In the genomic region with DNA sequence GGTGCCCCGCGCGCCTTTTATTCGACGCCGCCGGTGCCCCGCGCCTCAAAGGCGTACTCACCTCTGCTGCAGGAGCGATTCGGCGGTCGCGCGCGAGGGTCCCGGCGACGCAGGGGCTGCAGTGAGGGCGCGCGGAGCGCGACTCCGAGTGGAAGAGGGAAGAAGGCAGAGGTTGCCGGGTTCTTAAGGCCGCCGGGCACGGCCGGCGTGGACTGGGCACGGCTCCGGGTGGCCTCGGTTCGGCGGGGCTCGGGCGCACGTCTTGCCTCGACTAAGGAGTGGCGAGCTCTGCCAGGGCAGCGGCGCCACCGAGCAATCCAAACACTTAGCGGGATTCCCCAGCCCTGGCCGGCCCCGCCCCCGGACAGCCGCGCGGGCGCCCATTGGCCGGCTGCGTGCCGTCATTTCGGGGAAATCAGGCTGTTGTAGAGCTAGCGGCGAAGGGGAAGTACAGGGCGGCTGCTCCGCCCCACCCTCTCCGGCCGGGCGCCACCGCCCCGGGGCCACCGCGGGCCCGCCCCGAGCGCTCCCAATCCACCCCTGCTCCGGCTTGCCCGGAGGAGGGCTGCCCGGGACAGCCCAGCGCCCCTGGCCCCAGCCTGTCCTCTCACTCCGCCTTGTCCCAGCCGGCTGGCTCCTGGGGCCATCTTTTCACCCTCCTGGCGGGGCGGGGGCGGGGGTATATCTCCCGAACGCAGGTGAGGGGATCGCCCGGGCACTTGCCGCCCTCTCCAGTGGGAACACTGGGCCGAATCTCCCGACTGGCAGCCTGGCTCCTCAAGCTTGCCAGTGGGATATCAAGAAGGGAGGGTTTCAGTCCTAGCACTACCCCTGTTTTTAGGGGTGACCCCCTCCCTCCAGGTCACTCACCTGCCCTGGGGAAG, we compare ENCODE assay signal across 8 cellular contexts. TPM values are rescaled to one million over a fixed set of nuclear protein-coding genes. Genes with fewer than 3 reads are reported as not detected.
DNase-seq lines count a peak whose midpoint lies in the region; ATAC-seq lines count a peak whose summit lies in the region.

IRF1 (minus strand) TSS at position 290 of the 884 bp plus-strand sequence. CDS start 1,295 bp downstream, outside the sequence.

- ATAC-seq in naive thymus-derived CD4-positive, alpha-beta T cell, result peak; percentile 89

- H3K4me2 ChIP-seq in GM23248 (ENCODE audit: unreplicated experiment), result peak within 1 kb of the TSS; percentile 86

- H3K9me2 ChIP-seq in GM23248 (ENCODE audit: insufficient read depth), result no peaks in the 10 kb centered on the region

- H3K27me3 Mint-ChIP-seq in activated T-helper 1 cell treated with anti-CD3 and anti-CD28 coated beads, Interleukin-12 subunit alpha, Interleukin-12 subunit beta, Interleukin-2, Interleukin-4 antibody, amounts not matched to agents 30 ng/mL and 10 ng/mL and 1 ng/mL, durations not matched to agents 14 hours and 24 hours and 36 hours (ENCODE audit: insufficient read depth), result no peaks in the 10 kb centered on the region
- peaks cover 0 to 2% (median 0%) of the 10 kb centered on the region in 5 donors for H3K27me3 Mint-ChIP-seq in naive thymus-derived CD4-positive, alpha-beta T cell

- H3K27ac Mint-ChIP-seq in activated T-helper 1 cell treated with anti-CD3 and anti-CD28 coated beads, Interleukin-12 subunit alpha, Interleukin-12 subunit beta, Interleukin-2, Interleukin-4 antibody, amounts not matched to agents 30 ng/mL and 10 ng/mL and 1 ng/mL, durations not matched to agents 14 hours and 24 hours and 36 hours, result peak within 1 kb of the TSS; percentile 95
- H3K27ac Mint-ChIP-seq in naive thymus-derived CD4-positive, alpha-beta T cell, result peak within 1 kb of the TSS; percentile 93 to 99 (median 96)

- H2AFZ ChIP-seq in GM23248, result peak within 1 kb of the TSS; percentile 73

- peak within 1 kb of the TSS; percentile 92 for H3K9ac ChIP-seq in GM23248

- CTCF ChIA-PET in naive thymus-derived CD4-positive, alpha-beta T cell (lab: Charles Lee), result interaction anchor here (1.0 to 6.6 kb wide), 19 partner anchors 11 to 392 kb away, joined by 3 to 46 read pairs (median 12); no protein-coding TSS in a partner anchor

- intact Hi-C loops in activated T-helper 1 cell treated with anti-CD3 and anti-CD28 coated beads, Interleukin-12 subunit alpha, Interleukin-12 subunit beta, Interleukin-2, Interleukin-4 antibody, amounts not matched to agents 30 ng/mL and 10 ng/mL and 1 ng/mL, durations not matched to agents 14 hours and 24 hours and 36 hours (cut with micrococcal nuclease), result loop anchor here (1.0 to 5.0 kb wide), 7 partner anchors 32 to 1737 kb away; partner anchors contain the start of genes AFF4, PPP2CA and RAPGEF6
- intact Hi-C loops in naive thymus-derived CD4-positive, alpha-beta T cell (cut with micrococcal nuclease), result loop anchor here (1.0 to 10.0 kb wide), 21 partner anchors 10 to 1884 kb away; partner anchors contain the start of genes AFF4 (in 1 of the 2), GDF9 (in 1 of the 2), HSPA4 (in 1 of the 2) and IL3 (in 1 of the 2)

- DNase-seq in EH (ENCODE audit: low read depth) (peak; percentile 97), GM23248 (peak; percentile 98), Kasumi-1 (lab: John Stamatoyannopoulos, UW) (peak; percentile 90 to 94), RPMI7951 (ENCODE audit: low read depth) (peak; percentile 95), fibroblast of gingiva (ENCODE audit: low read depth) (peak; percentile 98)
- peak; percentile 99 for DNase-seq in activated T-helper 1 cell treated with anti-CD3 and anti-CD28 coated beads, Interleukin-12 subunit alpha, Interleukin-12 subunit beta, Interleukin-2, Interleukin-4 antibody, amounts not matched to agents 30 ng/mL and 10 ng/mL and 1 ng/mL, durations not matched to agents 14 hours and 24 hours and 36 hours (ENCODE audit: low spot score)
- peak; percentile 97 to 100 (median 99) for DNase-seq in naive thymus-derived CD4-positive, alpha-beta T cell
- peak; percentile 96 to 98 (median 97) for DNase-seq in stimulated activated naive CD4-positive, alpha-beta T cell (lab: John Stamatoyannopoulos, UW)

- H3K27me3 ChIP-seq in GM23248 (replicated peaks; ENCODE audit: insufficient read depth), result no peaks in the 10 kb centered on the region
- H3K27me3 ChIP-seq in naive thymus-derived CD4-positive, alpha-beta T cell (ENCODE audit: control insufficient read depth in 2 of 2, insufficient read depth in 2 of 2, low read length in 2 of 2), result no peaks in the 10 kb centered on the region

- peaks cover 6% of the 10 kb centered on the region; the same call in 1 of the 2 replicates for H3F3A ChIP-seq in GM23248 (ENCODE audit: insufficient read depth)

- peaks cover 29% of the 10 kb centered on the region for H3K79me2 ChIP-seq in GM23248 (ENCODE audit: insufficient read depth)

- H3K4me1 Mint-ChIP-seq in activated T-helper 1 cell treated with anti-CD3 and anti-CD28 coated beads, Interleukin-12 subunit alpha, Interleukin-12 subunit beta, Interleukin-2, Interleukin-4 antibody, amounts not matched to agents 30 ng/mL and 10 ng/mL and 1 ng/mL, durations not matched to agents 14 hours and 24 hours and 36 hours (ENCODE audit: low read depth), result peaks cover 76% of the 10 kb centered on the region
- H3K4me1 Mint-ChIP-seq in naive thymus-derived CD4-positive, alpha-beta T cell, result peaks cover 52 to 78% (median 71%) of the 10 kb centered on the region in 7 donors

- H3K4me3 Mint-ChIP-seq in activated T-helper 1 cell treated with anti-CD3 and anti-CD28 coated beads, Interleukin-12 subunit alpha, Interleukin-12 subunit beta, Interleukin-2, Interleukin-4 antibody, amounts not matched to agents 30 ng/mL and 10 ng/mL and 1 ng/mL, durations not matched to agents 14 hours and 24 hours and 36 hours, result peak within 1 kb of the TSS; percentile 99
- H3K4me3 Mint-ChIP-seq in naive thymus-derived CD4-positive, alpha-beta T cell, result peak within 1 kb of the TSS; percentile 92 to 98 (median 95)

- H3K9me3 ChIP-seq in GM23248 (ENCODE audit: low read depth), result no peaks in the 10 kb centered on the region
- H3K9me3 ChIP-seq in naive thymus-derived CD4-positive, alpha-beta T cell (ENCODE audit: control insufficient read depth in 2 of 3, low read length in 3 of 3), result no peaks in the 10 kb centered on the region

- peaks cover 8% of the 10 kb centered on the region for H3K4me1 ChIP-seq in GM23248 (ENCODE audit: insufficient read depth)
- peaks cover 59 to 65% of the 10 kb centered on the region in 2 donors for H3K4me1 ChIP-seq in naive thymus-derived CD4-positive, alpha-beta T cell (ENCODE audit: control insufficient read depth in 2 of 2, insufficient read depth in 2 of 2, low read length in 2 of 2)

- POLR2A ChIA-PET in naive thymus-derived CD4-positive, alpha-beta T cell (lab: Charles Lee), result interaction anchor here (0.7 to 17.6 kb wide), 23 partner anchors 8 to 257 kb away, joined by 3 to 268 read pairs (median 37); partner anchors contain the start of genes CCNI2 and SLC22A5

- H4K20me1 ChIP-seq in GM23248 (ENCODE audit: insufficient read depth), result peaks cover 7% of the 10 kb centered on the region; the same call in 1 of the 2 replicates

- WGBS in GM23248 (ENCODE audit: low coverage in 1 of 2, low lambda C conversion rate in 2 of 2, missing lambda C conversion rate in 2 of 2), 2 experiments, result 0 to 1% methylated on average over 54 to 57 of the region's 87 CpGs

- peaks cover 15% of the 10 kb centered on the region for H3K36me3 ChIP-seq in GM23248 (ENCODE audit: low read depth)
- H3K36me3 ChIP-seq in naive thymus-derived CD4-positive, alpha-beta T cell (ENCODE audit: control insufficient read depth in 2 of 3, insufficient read depth in 3 of 3, low read length in 3 of 3), result peaks cover 31 to 47% (median 41%) of the 10 kb centered on the region in 3 experiments

- no peaks in the 10 kb centered on the region for H3K9me3 Mint-ChIP-seq in activated T-helper 1 cell treated with anti-CD3 and anti-CD28 coated beads, Interleukin-12 subunit alpha, Interleukin-12 subunit beta, Interleukin-2, Interleukin-4 antibody, amounts not matched to agents 30 ng/mL and 10 ng/mL and 1 ng/mL, durations not matched to agents 14 hours and 24 hours and 36 hours
- peaks cover 0 to 2% (median 0%) of the 10 kb centered on the region in 11 donors for H3K9me3 Mint-ChIP-seq in naive thymus-derived CD4-positive, alpha-beta T cell

- H3K36me3 Mint-ChIP-seq in activated T-helper 1 cell treated with anti-CD3 and anti-CD28 coated beads, Interleukin-12 subunit alpha, Interleukin-12 subunit beta, Interleukin-2, Interleukin-4 antibody, amounts not matched to agents 30 ng/mL and 10 ng/mL and 1 ng/mL, durations not matched to agents 14 hours and 24 hours and 36 hours (ENCODE audit: low read depth), result peaks cover 42% of the 10 kb centered on the region
- peaks cover 14 to 45% (median 32%) of the 10 kb centered on the region in 5 donors for H3K36me3 Mint-ChIP-seq in naive thymus-derived CD4-positive, alpha-beta T cell

- peak within 1 kb of the TSS; percentile 88 for H3K27ac ChIP-seq in GM23248
- H3K27ac ChIP-seq in naive thymus-derived CD4-positive, alpha-beta T cell (ENCODE audit: low read depth, low read length), result peak within 1 kb of the TSS; percentile 99

- H3K4me3 ChIP-seq in GM23248, result peak within 1 kb of the TSS; percentile 91
- peak within 1 kb of the TSS; percentile 78 for H3K4me3 ChIP-seq in naive thymus-derived CD4-positive, alpha-beta T cell (ENCODE audit: low read length)

- in situ Hi-C loops in GM23248 (cut with MboI), result no loop called here

RNA-seq across cellular contexts. Expression of gene IRF1, which starts in this region (rescaled TPM):
- total RNA-seq in GM23248 (2014; rRNA removed; shearing (Covaris generic)), result 6.2 and 10.4 TPM in 2 replicates
- polyA plus RNA-seq in GM23248 (2016; fragmentation: Nextera tagmentation; extraction: Ambion mirVana), result 21.7 and 22.2 TPM in 2 replicates
- 34.1 and 42.1 TPM in 2 replicates for total RNA-seq in RPMI7951 (2014; rRNA removed; shearing (Covaris generic))
- total RNA-seq in activated T-helper 1 cell treated with anti-CD3 and anti-CD28 coated beads, Interleukin-12 subunit alpha, Interleukin-12 subunit beta, Interleukin-2, Interleukin-4 antibody, amounts not matched to agents 30 ng/mL and 10 ng/mL and 1 ng/mL, durations not matched to agents 14 hours and 24 hours and 36 hours, result 190 and 198 TPM in 2 replicates
- total RNA-seq in naive thymus-derived CD4-positive, alpha-beta T cell, result 100 to 1,000 TPM; 118 to 632 (median 549) TPM
- polyA plus RNA-seq in naive thymus-derived CD4-positive, alpha-beta T cell, result 100 to 1,000 TPM; 148 to 174 TPM

Comparison
In these comparisons a context has a peak if more than half of its experiments do, and no peak if none do; other contexts are left out.
1. Peak in every context shown above with its lines: DNase-seq, ATAC-seq, H3K4me3 ChIP-seq and H3K27ac ChIP-seq.